Comparison of ENCODE assay signal across 1 cellular context in the genomic region with DNA sequence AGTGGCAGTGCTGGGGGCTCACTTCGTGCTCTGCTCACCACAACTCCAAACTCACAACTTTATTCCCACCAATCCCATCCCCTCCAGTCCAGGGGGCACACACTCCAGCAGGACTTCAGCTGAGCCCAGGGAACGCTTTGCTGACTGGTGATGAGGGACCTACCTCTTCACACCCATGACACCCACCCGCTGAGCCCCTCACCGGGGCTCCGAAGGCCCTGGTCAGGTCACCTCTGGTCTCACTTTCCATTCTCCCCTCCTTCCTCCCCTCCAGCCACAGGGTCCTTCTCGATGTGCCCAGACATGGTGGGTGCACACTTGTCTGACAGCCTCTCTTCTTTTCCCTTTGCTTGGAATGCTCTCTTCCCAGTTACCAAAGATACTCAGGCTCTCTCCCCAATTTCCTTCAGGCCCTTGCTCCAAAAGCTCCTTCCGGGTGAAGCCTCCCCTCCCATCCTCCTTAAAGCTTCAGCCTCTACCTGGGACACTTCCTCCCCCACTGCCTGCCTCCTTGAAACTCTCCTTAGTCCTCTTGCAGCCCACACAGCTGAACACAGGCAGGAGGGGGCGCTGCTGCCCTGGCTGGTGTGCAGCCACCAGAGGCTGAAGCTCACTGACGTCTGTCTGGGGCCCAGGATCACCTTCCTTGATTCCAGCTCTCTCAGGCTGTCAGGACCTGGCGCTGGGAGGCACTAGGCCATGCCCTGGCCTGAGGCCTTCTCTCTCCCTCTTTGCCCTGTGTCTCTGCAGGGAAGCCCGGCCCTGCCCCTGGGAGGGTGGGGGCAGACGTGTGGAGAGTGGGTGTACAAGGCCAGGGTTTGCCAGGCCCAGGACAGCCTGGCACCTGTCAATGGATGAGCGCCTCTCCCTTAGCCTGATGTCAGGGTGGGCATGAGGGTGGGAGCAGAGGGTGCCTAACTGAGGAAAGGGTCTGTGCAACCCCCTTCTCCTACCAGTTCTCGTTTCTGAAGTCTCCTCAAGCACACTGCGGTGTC.
TF ChIP-seq lines count a peak whose summit lies in the region.

No MANE protein-coding gene starts in this region.

TF ChIP-seq in K562, 482 proteins besides CTCF, POLR2A, EP300 and RAD21 (continued from another document):
- TF ChIP-seq, protein P1, sequence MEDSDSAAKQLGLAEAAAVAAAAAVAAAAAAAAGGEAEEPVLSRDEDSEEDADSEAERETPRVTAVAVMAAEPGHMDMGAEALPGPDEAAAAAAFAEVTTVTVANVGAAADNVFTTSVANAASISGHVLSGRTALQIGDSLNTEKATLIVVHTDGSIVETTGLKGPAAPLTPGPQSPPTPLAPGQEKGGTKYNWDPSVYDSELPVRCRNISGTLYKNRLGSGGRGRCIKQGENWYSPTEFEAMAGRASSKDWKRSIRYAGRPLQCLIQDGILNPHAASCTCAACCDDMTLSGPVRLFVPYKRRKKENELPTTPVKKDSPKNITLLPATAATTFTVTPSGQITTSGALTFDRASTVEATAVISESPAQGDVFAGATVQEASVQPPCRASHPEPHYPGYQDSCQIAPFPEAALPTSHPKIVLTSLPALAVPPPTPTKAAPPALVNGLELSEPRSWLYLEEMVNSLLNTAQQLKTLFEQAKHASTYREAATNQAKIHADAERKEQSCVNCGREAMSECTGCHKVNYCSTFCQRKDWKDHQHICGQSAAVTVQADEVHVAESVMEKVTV (CRISPR knock-in tag; IDR thresholded peaks at IDR 0.05): peak; percentile 96
- TF ChIP-seq NFIC (IDR thresholded peaks at IDR 0.05): no peak
- peak; percentile 76; the same call in 1 of the 2 replicates for TF ChIP-seq STAG1 (CRISPR knock-in tag; IDR thresholded peaks at IDR 0.05; ENCODE audit: borderline replicate concordance)
